In genomic region chrX:73992019-73992418, GRCh38 we compare ENCODE assay signal across 23 cellular contexts.
DNase-seq lines count a peak whose midpoint lies in the region; ATAC-seq, FAIRE-seq and TF ChIP-seq lines count a peak whose summit lies in the region.
"Had no signal": no experiment of that assay in that cellular context is flagged by ENCODE, and none has a peak within 500 bp of the region (broad histone marks: within the 10 kb centered on the region; RNA-seq: fewer than 3 reads in every experiment).

No MANE protein-coding gene starts in this region.

- no peak overlapping the region for H3K4ac ChIP-seq in IMR-90 (ENCODE audit: low read depth, low read length)

- no peaks in the 10 kb centered on the region for H3K9me2 ChIP-seq in Karpas-422 (replicated peaks; ENCODE audit: insufficient read depth, low read length)

- peaks cover 0 to 13% of the 10 kb centered on the region in 2 experiments; a peak in 3 of 4 replicates for H3K79me1 ChIP-seq in IMR-90 (ENCODE audit: low read depth in 1 of 2, low read length in 2 of 2)

- H4K91ac ChIP-seq in IMR-90 (ENCODE audit: insufficient read depth, low read depth, low read length), result no peak overlapping the region

- POLR2A ChIA-PET in A549 (lab: Yijun Ruan, JAX), result no interaction called here
- POLR2A ChIA-PET in IMR-90 (lab: Charles Lee; ENCODE audit: unreplicated experiment), result no interaction called here
- POLR2A ChIA-PET in A673 (lab: Charles Lee; ENCODE audit: low non-redundant PET), result no interaction called here

- no peak overlapping the region for H2AK9ac ChIP-seq in IMR-90 (replicated peaks; ENCODE audit: low read depth, low read length, poor library complexity)

- BruUV-seq in IMR-90 (replicated peaks; lab: Mats Ljungman, UMichigan), result no TSS peak
- no TSS peak for BruUV-seq in A673 (replicated peaks; lab: Mats Ljungman, UMichigan)

- H3K36me3 ChIP-seq in IMR-90 (ENCODE audit: control insufficient read depth, insufficient read depth, low read length) (peaks cover 4% of the 10 kb centered on the region; the same call in 1 of the 2 replicates), liver (ENCODE audit: control insufficient read depth in 4 of 4, insufficient read depth in 3 of 4, low read depth in 1 of 4, low read length in 3 of 4) (peaks cover 0 to 16% (median 3%) of the 10 kb centered on the region in 4 donors), Karpas-422 (ENCODE audit: insufficient read depth, low read length) (peaks cover 62% of the 10 kb centered on the region), A673 (ENCODE audit: insufficient read depth, low read length, poor library complexity, severe bottlenecking) (peaks cover 17% of the 10 kb centered on the region)

- H3K27me3 ChIP-seq in IMR-90 (ENCODE audit: control insufficient read depth, insufficient read depth, low read length), result no peaks in the 10 kb centered on the region
- no peaks in the 10 kb centered on the region for H3K27me3 ChIP-seq in liver (ENCODE audit: control insufficient read depth in 4 of 4, insufficient read depth in 4 of 4, low read length in 3 of 4)
- H3K27me3 ChIP-seq in Karpas-422 (ENCODE audit: low read length), result no peaks in the 10 kb centered on the region
- no peaks in the 10 kb centered on the region for H3K27me3 ChIP-seq in A673 (replicated peaks; ENCODE audit: insufficient read depth, low read depth, low read length, poor library complexity)
- H3K27me3 ChIP-seq: BLaER1 treated with 17β-estradiol and CSF1 and Interleukin-3, amounts not matched to agents 10 nM and 100 nM had no signal

- peaks cover 65% of the 10 kb centered on the region for H3K79me2 ChIP-seq in Karpas-422 (ENCODE audit: low read length)

- H4K8ac ChIP-seq in IMR-90 (ENCODE audit: low read depth in 2 of 2, low read length in 2 of 2), result no peak overlapping the region

- no peaks in the 10 kb centered on the region for H3K9me1 ChIP-seq in IMR-90 (ENCODE audit: insufficient read depth, low read length)

- H3K9me3 ChIP-seq in A549 (peaks cover 45% of the 10 kb centered on the region), IMR-90 (ENCODE audit: control insufficient read depth, insufficient read depth, low read length) (no peaks in the 10 kb centered on the region), liver (ENCODE audit: control insufficient read depth in 4 of 4, low read length in 3 of 4) (no peaks in the 10 kb centered on the region), Karpas-422 (ENCODE audit: low read length) (peaks cover 4% of the 10 kb centered on the region; the same call in 1 of the 2 replicates), A673 (ENCODE audit: low read depth, low read length, poor library complexity, severe bottlenecking) (no peaks in the 10 kb centered on the region)
- H3K9me3 ChIP-seq: Caco-2 had no signal

- no peak for DNase-seq in A549 (ENCODE audit: low read depth in 1 of 2, low spot score in 1 of 2)
- DNase-seq in IMR-90, result no peak
- no peak for DNase-seq in left lobe of liver (ENCODE audit: low spot score)
- DNase-seq in Karpas-422, result no peak
- DNase-seq in NCI-H82 treated with DMSO at 0.1 percent for 48 hours (lab: John Stamatoyannopoulos, UW; ENCODE audit: unreplicated experiment), result no peak
- no peak for DNase-seq in A673 (ENCODE audit: low spot score)
- no peak for DNase-seq in frontal cortex (ENCODE audit: low spot score in 2 of 2)
- DNase-seq: AML-193; Caco-2; Calu3; CD4-positive, alpha-beta T cell; CD8-positive, alpha-beta T cell; DND-41; EL; GDM1 had no signal

- FAIRE-seq in A549 (lab: Jason Lieb, UNC) (peak; percentile 79), frontal cortex (lab: Jason Lieb, UNC) (no peak)
- FAIRE-seq: D721Med, GM12878, GM12892, GM18507 had no signal

- H2BK5ac ChIP-seq in IMR-90 (ENCODE audit: low read depth, low read length, poor library complexity, severe bottlenecking), result no peak overlapping the region

- no peak overlapping the region for H3K14ac ChIP-seq in IMR-90 (replicated peaks; ENCODE audit: low read depth, low read length)

- TF ChIP-seq POLR2A in A549 (IDR thresholded peaks at IDR 0.05; ENCODE audit: low read length), result no peak
- no peak for TF ChIP-seq POLR2A in IMR-90 (IDR thresholded peaks at IDR 0.05; ENCODE audit: low read depth, low read length)

- no peak overlapping the region for H2AK5ac ChIP-seq in IMR-90 (ENCODE audit: low read depth, low read length)

- ATAC-seq in A549 (no peak), IMR-90 (ENCODE audit: low read depth) (no peak), left lobe of liver (peak; percentile 84)
- ATAC-seq: CD8-positive, alpha-beta T cell; GM12878 had no signal

- no peak for TF ChIP-seq EP300 in A549 (IDR thresholded peaks at IDR 0.05)

- in situ Hi-C loops in IMR-90 (cut with MboI; ENCODE audit: low sequenced_read_pairs), result no loop called here

- dilution Hi-C loops in IMR-90 (cut with HindIII; ENCODE audit: low sequenced_read_pairs, unreplicated experiment), result no loop called here

- H4K20me1 ChIP-seq in IMR-90 (ENCODE audit: insufficient read depth, low read length) (peaks cover 3% of the 10 kb centered on the region; the same call in 1 of the 2 replicates), Karpas-422 (ENCODE audit: insufficient read depth, low read depth, low read length) (no peaks in the 10 kb centered on the region)

- CTCF ChIA-PET in A549 (lab: Yijun Ruan, JAX) (no interaction called here), IMR-90 (lab: Yijun Ruan, JAX) (no interaction called here), A673 (lab: Charles Lee) (no interaction called here)

- no peak overlapping the region for H2BK20ac ChIP-seq in IMR-90 (ENCODE audit: low read depth, low read length)

- no peak for TF ChIP-seq RAD21 in A549 (conservative IDR thresholded peaks at IDR 0.05 in 1 of 2, IDR thresholded peaks at IDR 0.05 in 1 of 2)
- no peak for TF ChIP-seq RAD21 in IMR-90 (IDR thresholded peaks at IDR 0.05; ENCODE audit: low read length)
- TF ChIP-seq RAD21 in liver (IDR thresholded peaks at IDR 0.05), result no peak

- H4K5ac ChIP-seq in IMR-90 (ENCODE audit: low read depth, low read length), result no peak overlapping the region

- H3K27ac ChIP-seq in A549 (no peak overlapping the region), IMR-90 (ENCODE audit: insufficient read depth, low read length) (no peak overlapping the region), liver (ENCODE audit: low read depth in 1 of 2, low read length in 2 of 2) (no peak overlapping the region), Karpas-422 (ENCODE audit: low read length) (no peak overlapping the region), A673 (ENCODE audit: low read depth, low read length, poor library complexity, severe bottlenecking) (no peak overlapping the region)
- H3K27ac ChIP-seq: 22Rv1; BLaER1 treated with 17β-estradiol and CSF1 and Interleukin-3, amounts not matched to agents 10 nM and 100 nM; C4-2B had no signal

- intact Hi-C loops in IMR-90 (cut with micrococcal nuclease) (no loop called here), A673 (cut with micrococcal nuclease; ENCODE audit: unreplicated experiment) (no loop called here)

- no peak overlapping the region for H3K23ac ChIP-seq in IMR-90 (ENCODE audit: low read depth, low read length)

- H2BK15ac ChIP-seq in IMR-90 (ENCODE audit: low read depth, low read length), result no peak overlapping the region

- H3K4me2 ChIP-seq in A549, result no peak overlapping the region
- H3K4me2 ChIP-seq in IMR-90 (ENCODE audit: low read depth, low read length), result no peak overlapping the region
- no peak overlapping the region for H3K4me2 ChIP-seq in Karpas-422 (ENCODE audit: low read depth, low read length, poor library complexity, severe bottlenecking)
- H3K4me2 ChIP-seq: BLaER1 treated with 17β-estradiol and CSF1 and Interleukin-3, amounts not matched to agents 10 nM and 100 nM had no signal

- H3K18ac ChIP-seq in IMR-90 (ENCODE audit: low read depth, low read length), result no peak overlapping the region

- H3K9ac ChIP-seq in IMR-90 (ENCODE audit: low read depth, low read length), result no peak overlapping the region
- no peak overlapping the region for H3K9ac ChIP-seq in liver (ENCODE audit: low read depth in 1 of 2, low read length in 2 of 2)
- no peak overlapping the region for H3K9ac ChIP-seq in Karpas-422 (ENCODE audit: low read length)
- H3K9ac ChIP-seq: BLaER1 treated with 17β-estradiol and CSF1 and Interleukin-3, amounts not matched to agents 10 nM and 100 nM had no signal

- no peak overlapping the region for H3K56ac ChIP-seq in IMR-90 (ENCODE audit: extremely low read depth, insufficient read depth, low read length)

- no peak overlapping the region for H3K4me3 ChIP-seq in A549
- no peak overlapping the region for H3K4me3 ChIP-seq in IMR-90 (ENCODE audit: insufficient read depth, low read depth, low read length)
- H3K4me3 ChIP-seq in liver (ENCODE audit: low read depth in 1 of 3, low read length in 3 of 3), result no peak overlapping the region
- H3K4me3 ChIP-seq in Karpas-422 (ENCODE audit: low read length), result no peak overlapping the region
- no peak overlapping the region for H3K4me3 ChIP-seq in A673 (ENCODE audit: low read depth, low read length, poor library complexity, severe bottlenecking)
- H3K4me3 ChIP-seq: BLaER1 treated with 17β-estradiol and CSF1 and Interleukin-3, amounts not matched to agents 10 nM and 100 nM; GM12878 had no signal

- no peak for TF ChIP-seq CTCF in A549 (IDR thresholded peaks at IDR 0.05)
- TF ChIP-seq CTCF in IMR-90 (conservative IDR thresholded peaks at IDR 0.05; ENCODE audit: low read depth, low read length), result no peak
- TF ChIP-seq CTCF in liver (IDR thresholded peaks at IDR 0.05; ENCODE audit: low read depth, low read length, missing input control), result no peak
- no peak for TF ChIP-seq CTCF in A673 (conservative IDR thresholded peaks at IDR 0.05; ENCODE audit: low read depth, low read length)

- H3K4me1 ChIP-seq in A549, result no peaks in the 10 kb centered on the region
- H3K4me1 ChIP-seq in IMR-90 (ENCODE audit: control insufficient read depth, insufficient read depth, low read length), result no peaks in the 10 kb centered on the region
- H3K4me1 ChIP-seq in liver (ENCODE audit: control insufficient read depth in 4 of 4, insufficient read depth in 4 of 4, low read length in 3 of 4), result no peaks in the 10 kb centered on the region
- no peaks in the 10 kb centered on the region for H3K4me1 ChIP-seq in Karpas-422 (ENCODE audit: low read length)
- H3K4me1 ChIP-seq in A673 (ENCODE audit: insufficient read depth, low read length, poor library complexity, severe bottlenecking), result no peaks in the 10 kb centered on the region
- H3K4me1 ChIP-seq: BLaER1 treated with 17β-estradiol and CSF1 and Interleukin-3, amounts not matched to agents 10 nM and 100 nM; Caco-2 had no signal

- no peak overlapping the region for H2BK120ac ChIP-seq in IMR-90 (ENCODE audit: low read depth, low read length)

- WGBS in A549 (ENCODE audit: missing lambda C conversion rate), result 92% methylated on average over 6 of the region's 6 CpGs
- WGBS in IMR-90 (ENCODE audit: extremely low coverage in 2 of 2, insufficient read length in 1 of 2), 2 experiments, result 100% methylated on average over 1 of the region's 6 CpGs; no CpG with 5 or more reads in 1 of the 2 experiments
- 74% methylated on average over 6 of the region's 6 CpGs for WGBS in liver

- no peak overlapping the region for H2AFZ ChIP-seq in IMR-90 (replicated peaks; ENCODE audit: low read length, poor library complexity)
- no peak overlapping the region for H2AFZ ChIP-seq in Karpas-422 (ENCODE audit: low read length)

TF ChIP-seq in A549, 52 proteins besides CTCF, POLR2A, EP300 and RAD21 (continues in another document):
- TF ChIP-seq HOXB13 (CRISPR knock-in tag; IDR thresholded peaks at IDR 0.05; ENCODE audit: low read depth), result no peak

TF ChIP-seq in liver, 16 proteins besides CTCF, POLR2A, EP300 and RAD21 (continues in another document):
- TF ChIP-seq TAF1 (conservative IDR thresholded peaks at IDR 0.05), result no peak
- no peak for TF ChIP-seq NR2F2 (IDR thresholded peaks at IDR 0.05)
- TF ChIP-seq FOXA2 (IDR thresholded peaks at IDR 0.05), result no peak
